In the genomic region with DNA sequence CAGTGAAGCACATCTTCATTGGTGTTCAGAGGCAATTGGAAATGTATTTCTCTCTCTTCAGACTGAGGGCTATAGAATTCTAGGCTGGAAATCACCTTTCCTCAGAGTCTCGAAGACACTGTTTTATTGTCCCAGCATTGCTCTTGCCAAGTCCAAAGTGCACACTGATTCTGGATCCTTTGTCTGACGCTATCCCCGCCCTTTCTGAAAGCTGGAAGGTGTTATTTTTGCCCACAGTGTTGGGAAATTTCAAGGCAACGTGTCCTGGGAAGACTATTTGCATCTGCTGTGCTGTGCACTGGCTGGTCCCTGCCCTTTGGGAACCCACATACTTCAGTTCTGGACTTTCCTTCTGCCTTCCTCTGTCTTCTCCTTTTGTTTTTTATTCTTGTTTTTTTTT, we compare ENCODE assay signal across 23 cellular contexts.
"Had no signal": no experiment of that assay in that cellular context is flagged by ENCODE, and none has a peak within 500 bp of the region (broad histone marks: within the 10 kb centered on the region; RNA-seq: fewer than 3 reads in every experiment).

No MANE protein-coding gene starts in this region.

- DNase-seq: activated CD4-positive, alpha-beta memory T cell treated with anti-CD3 and anti-CD28 coated beads, Interleukin-2, amount 10 ng/mL, durations not matched to agents 7 days and 5 days; activated CD4-positive, alpha-beta T cell treated with anti-CD3 and anti-CD28 coated beads, Interleukin-2, amount 10 ng/mL, durations not matched to agents 24 days and 14 days; activated effector memory CD4-positive, alpha-beta T cell treated with Interleukin-2 at 50 U/mL for 16 hours; activated naive CD4-positive, alpha-beta T cell treated with anti-CD3 and anti-CD28 coated beads for 36 hours; activated naive CD8-positive, alpha-beta T cell treated with anti-CD3 and anti-CD28 coated beads, Interleukin-2, amount 10 ng/mL, durations not matched to agents 7 days and 5 days; activated T-cell treated with anti-CD3 and anti-CD28 coated beads, Interleukin-2, amount 50 U/mL, for 72 hours; amniotic stem cell; cerebellar nuclear complex; effector CD8-positive, alpha-beta T cell; hypothalamus; naive thymus-derived CD4-positive, alpha-beta T cell; occipital lobe; right cardiac atrium; stimulated activated CD4-positive, alpha-beta T cell treated with anti-CD3 and anti-CD28 coated beads, Interleukin-2, amount 100 ng/mL, for 24 hours; stimulated activated naive CD8-positive, alpha-beta T cell treated with anti-CD3 and anti-CD28 coated beads, Interleukin-15, amount 100 ng/mL, for 72 hours; SW 1271; T-helper 17 cell had no signal

- H3K4me3 Mint-ChIP-seq: activated CD4-positive, alpha-beta memory T cell treated with anti-CD3 and anti-CD28 coated beads, Interleukin-2, amount 10 ng/mL, durations not matched to agents 7 days and 5 days; activated CD4-positive, alpha-beta T cell treated with anti-CD3 and anti-CD28 coated beads, Interleukin-2, amount 10 ng/mL, durations not matched to agents 24 days and 14 days; activated naive CD4-positive, alpha-beta T cell treated with anti-CD3 and anti-CD28 coated beads for 36 hours; activated naive CD8-positive, alpha-beta T cell treated with anti-CD3 and anti-CD28 coated beads, Interleukin-2, amount 10 ng/mL, durations not matched to agents 7 days and 5 days; activated T-cell treated with anti-CD3 and anti-CD28 coated beads, Interleukin-2, amount 50 U/mL, for 72 hours; dendritic cell treated with granulocyte-macrophage colony-stimulating factor and Interleukin-4, amounts not matched to agents 40 ng/mL and 50 ng/mL, for 4 days; memory B cell; naive thymus-derived CD4-positive, alpha-beta T cell; neural crest cell; stimulated activated effector memory CD8-positive, alpha-beta T cell treated with anti-CD3 and anti-CD28 coated beads, Interleukin-12 subunit alpha, Interleukin-12 subunit beta, amount 100 ng/mL, for 72 hours; stimulated activated naive CD8-positive, alpha-beta T cell treated with anti-CD3 and anti-CD28 coated beads, Interleukin-15, amount 100 ng/mL, for 72 hours; T-helper 17 cell had no signal

- H3K9me3 ChIP-seq: tibial nerve had no signal

- H3K36me3 Mint-ChIP-seq: activated naive CD8-positive, alpha-beta T cell treated with anti-CD3 and anti-CD28 coated beads, Interleukin-2, amount 10 ng/mL, durations not matched to agents 7 days and 5 days; memory B cell; naive thymus-derived CD4-positive, alpha-beta T cell had no signal

- H3K27me3 Mint-ChIP-seq: activated CD4-positive, alpha-beta T cell treated with anti-CD3 and anti-CD28 coated beads, Interleukin-2, amount 10 ng/mL, durations not matched to agents 24 days and 14 days; dendritic cell treated with granulocyte-macrophage colony-stimulating factor and Interleukin-4, amounts not matched to agents 40 ng/mL and 50 ng/mL, for 4 days had no signal

- H3K27ac Mint-ChIP-seq: activated CD4-positive, alpha-beta memory T cell treated with anti-CD3 and anti-CD28 coated beads, Interleukin-2, amount 10 ng/mL, durations not matched to agents 7 days and 5 days; activated CD4-positive, alpha-beta T cell treated with anti-CD3 and anti-CD28 coated beads, Interleukin-2, amount 10 ng/mL, durations not matched to agents 24 days and 14 days; activated naive CD4-positive, alpha-beta T cell treated with anti-CD3 and anti-CD28 coated beads for 36 hours; activated naive CD8-positive, alpha-beta T cell treated with anti-CD3 and anti-CD28 coated beads, Interleukin-2, amount 10 ng/mL, durations not matched to agents 7 days and 5 days; activated T-cell treated with anti-CD3 and anti-CD28 coated beads, Interleukin-2, amount 50 U/mL, for 72 hours; dendritic cell treated with granulocyte-macrophage colony-stimulating factor and Interleukin-4, amounts not matched to agents 40 ng/mL and 50 ng/mL, for 4 days; memory B cell; naive thymus-derived CD4-positive, alpha-beta T cell; progenitor cell of endocrine pancreas; stimulated activated effector memory CD8-positive, alpha-beta T cell treated with anti-CD3 and anti-CD28 coated beads, Interleukin-12 subunit alpha, Interleukin-12 subunit beta, amount 100 ng/mL, for 72 hours; stimulated activated naive CD8-positive, alpha-beta T cell treated with anti-CD3 and anti-CD28 coated beads, Interleukin-15, amount 100 ng/mL, for 72 hours; T-helper 17 cell had no signal

- H3K27ac ChIP-seq: tibial nerve had no signal

- H3K4me1 Mint-ChIP-seq: activated CD4-positive, alpha-beta memory T cell treated with anti-CD3 and anti-CD28 coated beads, Interleukin-2, amount 10 ng/mL, durations not matched to agents 7 days and 5 days; activated CD4-positive, alpha-beta T cell treated with anti-CD3 and anti-CD28 coated beads, Interleukin-2, amount 10 ng/mL, durations not matched to agents 24 days and 14 days; activated naive CD8-positive, alpha-beta T cell treated with anti-CD3 and anti-CD28 coated beads, Interleukin-2, amount 10 ng/mL, durations not matched to agents 7 days and 5 days; memory B cell; naive thymus-derived CD4-positive, alpha-beta T cell; stimulated activated effector memory CD8-positive, alpha-beta T cell treated with anti-CD3 and anti-CD28 coated beads, Interleukin-12 subunit alpha, Interleukin-12 subunit beta, amount 100 ng/mL, for 72 hours; stimulated activated naive CD8-positive, alpha-beta T cell treated with anti-CD3 and anti-CD28 coated beads, Interleukin-15, amount 100 ng/mL, for 72 hours had no signal

- H3K9me3 Mint-ChIP-seq: activated CD4-positive, alpha-beta memory T cell treated with anti-CD3 and anti-CD28 coated beads, Interleukin-2, amount 10 ng/mL, durations not matched to agents 7 days and 5 days; activated CD4-positive, alpha-beta T cell treated with anti-CD3 and anti-CD28 coated beads, Interleukin-2, amount 10 ng/mL, durations not matched to agents 24 days and 14 days; activated naive CD4-positive, alpha-beta T cell treated with anti-CD3 and anti-CD28 coated beads for 36 hours; activated naive CD8-positive, alpha-beta T cell treated with anti-CD3 and anti-CD28 coated beads, Interleukin-2, amount 10 ng/mL, durations not matched to agents 7 days and 5 days; activated T-cell treated with anti-CD3 and anti-CD28 coated beads, Interleukin-2, amount 50 U/mL, for 72 hours; dendritic cell treated with granulocyte-macrophage colony-stimulating factor and Interleukin-4, amounts not matched to agents 40 ng/mL and 50 ng/mL, for 4 days; neural crest cell; stimulated activated effector memory CD8-positive, alpha-beta T cell treated with anti-CD3 and anti-CD28 coated beads, Interleukin-12 subunit alpha, Interleukin-12 subunit beta, amount 100 ng/mL, for 72 hours; stimulated activated naive CD8-positive, alpha-beta T cell treated with anti-CD3 and anti-CD28 coated beads, Interleukin-15, amount 100 ng/mL, for 72 hours had no signal

- H3K36me3 ChIP-seq: tibial nerve had no signal

- H3K4me3 ChIP-seq: tibial nerve had no signal

- ATAC-seq: activated T-cell treated with anti-CD3 and anti-CD28 coated beads, Interleukin-2, amount 50 U/mL, for 72 hours; naive thymus-derived CD4-positive, alpha-beta T cell; right cardiac atrium; stimulated activated effector memory CD8-positive, alpha-beta T cell treated with anti-CD3 and anti-CD28 coated beads, Interleukin-12 subunit alpha, Interleukin-12 subunit beta, amount 100 ng/mL, for 72 hours; stimulated activated naive CD8-positive, alpha-beta T cell treated with anti-CD3 and anti-CD28 coated beads, Interleukin-15, amount 100 ng/mL, for 72 hours; T-helper 17 cell had no signal
